13 cellular contexts compared by ENCODE assay signal in genomic region chr2:111185496-111186022, GRCh38.
DNase-seq lines count a peak whose midpoint lies in the region; ATAC-seq and TF ChIP-seq lines count a peak whose summit lies in the region.
"Had no signal": no experiment of that assay in that cellular context is flagged by ENCODE, and none has a peak within 500 bp of the region (broad histone marks: within the 10 kb centered on the region; RNA-seq: fewer than 3 reads in every experiment).

No MANE protein-coding gene starts in this region.

- no peaks in the 10 kb centered on the region for H3K4me1 ChIP-seq in endodermal cell (ENCODE audit: control insufficient read depth, insufficient read depth, low read length)

- no peaks in the 10 kb centered on the region for H3K9me3 ChIP-seq in endodermal cell (ENCODE audit: control insufficient read depth, low read length)

- TF ChIP-seq CTCF in endodermal cell (conservative IDR thresholded peaks at IDR 0.05) (no peak), omental fat pad (IDR thresholded peaks at IDR 0.05) (no peak)

- ATAC-seq in omental fat pad (ENCODE audit: low FRiP score) (peak; percentile 16), GM21576 (IDR thresholded peaks at IDR 0.05; ENCODE audit: unreplicated experiment) (no peak)
- ATAC-seq in activated naive CD4-positive, alpha-beta T cell treated with anti-CD3 and anti-CD28 coated beads, Interleukin-2, amount 50 U/mL, for 72 hours = no peak
- ATAC-seq: naive thymus-derived CD8-positive, alpha-beta T cell had no signal

- 89 to 100% methylated on average over 4 to 9 of the region's 9 CpGs for WGBS in endodermal cell (ENCODE audit: insufficient coverage in 1 of 2, insufficient read length in 1 of 2), 2 experiments

- H3K36me3 Mint-ChIP-seq in endodermal cell (ENCODE audit: low read depth) = no peaks in the 10 kb centered on the region
- H3K36me3 Mint-ChIP-seq in activated naive CD4-positive, alpha-beta T cell treated with anti-CD3 and anti-CD28 coated beads, Interleukin-2, amount 50 U/mL, for 72 hours = no peaks in the 10 kb centered on the region
- H3K36me3 Mint-ChIP-seq: naive thymus-derived CD8-positive, alpha-beta T cell had no signal

- H3K27ac Mint-ChIP-seq in endodermal cell = peak overlapping the region; percentile 42
- no peak overlapping the region for H3K27ac Mint-ChIP-seq in activated naive CD4-positive, alpha-beta T cell treated with anti-CD3 and anti-CD28 coated beads, Interleukin-2, amount 50 U/mL, for 72 hours
- H3K27ac Mint-ChIP-seq: activated T-helper 1 cell treated with anti-CD3 and anti-CD28 coated beads, Interleukin-12 subunit alpha, Interleukin-12 subunit beta, Interleukin-2, Interleukin-4 antibody, amounts not matched to agents 30 ng/mL and 10 ng/mL and 1 ng/mL, durations not matched to agents 14 hours and 24 hours and 36 hours had no signal

- H3K9me3 Mint-ChIP-seq in endodermal cell = no peaks in the 10 kb centered on the region
- no peaks in the 10 kb centered on the region for H3K9me3 Mint-ChIP-seq in activated naive CD4-positive, alpha-beta T cell treated with anti-CD3 and anti-CD28 coated beads, Interleukin-2, amount 50 U/mL, for 72 hours
- H3K9me3 Mint-ChIP-seq: activated T-helper 1 cell treated with anti-CD3 and anti-CD28 coated beads, Interleukin-12 subunit alpha, Interleukin-12 subunit beta, Interleukin-2, Interleukin-4 antibody, amounts not matched to agents 30 ng/mL and 10 ng/mL and 1 ng/mL, durations not matched to agents 14 hours and 24 hours and 36 hours; naive thymus-derived CD8-positive, alpha-beta T cell had no signal

- no peaks in the 10 kb centered on the region for H3K27me3 Mint-ChIP-seq in endodermal cell (ENCODE audit: insufficient read depth)
- H3K27me3 Mint-ChIP-seq: naive thymus-derived CD8-positive, alpha-beta T cell had no signal

- H3K4me3 Mint-ChIP-seq in endodermal cell = peak overlapping the region; percentile 10
- H3K4me3 Mint-ChIP-seq: activated T-helper 1 cell treated with anti-CD3 and anti-CD28 coated beads, Interleukin-12 subunit alpha, Interleukin-12 subunit beta, Interleukin-2, Interleukin-4 antibody, amounts not matched to agents 30 ng/mL and 10 ng/mL and 1 ng/mL, durations not matched to agents 14 hours and 24 hours and 36 hours had no signal

- DNase-seq in DMS153 treated with DMSO at 0.1 percent for 48 hours (lab: John Stamatoyannopoulos, UW; ENCODE audit: unreplicated experiment) (peak; percentile 51), NCI-H2196 treated with DMSO at 0.1 percent for 48 hours (lab: John Stamatoyannopoulos, UW; ENCODE audit: unreplicated experiment) (peak; percentile 57), endodermal cell (peak; percentile 47), omental fat pad (ENCODE audit: low spot score) (no peak), pons (ENCODE audit: low spot score) (no peak), MV-4-11 (lab: John Stamatoyannopoulos, UW) (no peak)
- DNase-seq in activated naive CD4-positive, alpha-beta T cell treated with anti-CD3 and anti-CD28 coated beads, Interleukin-2, amount 50 U/mL, for 72 hours (ENCODE audit: low spot score in 2 of 2) = no peak
- DNase-seq: activated CD4-positive, CD25-positive, alpha-beta regulatory T cell treated with anti-CD3 and anti-CD28 coated beads, Interleukin-2, amount 50 U/mL, for 72 hours; AML-193; Kasumi-1; naive thymus-derived CD8-positive, alpha-beta T cell had no signal

- H3K4me3 ChIP-seq in endodermal cell (ENCODE audit: low read length) = no peak overlapping the region

- H3K27ac ChIP-seq in endodermal cell (ENCODE audit: low read depth, low read length) = no peak overlapping the region

- H3K9ac ChIP-seq in endodermal cell (ENCODE audit: extremely low read depth, low read length, poor library complexity, severe bottlenecking) = no peak overlapping the region

- H3K36me3 ChIP-seq in endodermal cell (ENCODE audit: control insufficient read depth, insufficient read depth, low read length) = no peaks in the 10 kb centered on the region

- H3K27me3 ChIP-seq in endodermal cell (ENCODE audit: control insufficient read depth, insufficient read depth, low read length, poor library complexity, severe bottlenecking) = no peaks in the 10 kb centered on the region

- peaks cover 21% of the 10 kb centered on the region for H3K4me1 Mint-ChIP-seq in endodermal cell
- H3K4me1 Mint-ChIP-seq: naive thymus-derived CD8-positive, alpha-beta T cell had no signal

Comparison
In these comparisons a context has a peak if more than half of its experiments do, and no peak if none do; other contexts are left out.
1. DNase-seq: peak in DMS153 treated with DMSO at 0.1 percent for 48 hours (single experiment), NCI-H2196 treated with DMSO at 0.1 percent for 48 hours (single experiment) and endodermal cell (single experiment); none in omental fat pad (single experiment), pons (single experiment), MV-4-11 (single experiment) and activated naive CD4-positive, alpha-beta T cell treated with anti-CD3 and anti-CD28 coated beads, Interleukin-2, amount 50 U/mL, for 72 hours (0 of 2).